ENCODE assay signal across 8 cellular contexts in genomic region chr2:144374163-144374661, GRCh38.
A peak's percentile ranks its signal among the peaks of the same experiment; 100 is the strongest.
DNase-seq lines count a peak whose midpoint lies in the region; ATAC-seq and TF ChIP-seq lines count a peak whose summit lies in the region.

No MANE protein-coding gene starts in this region.

- ATAC-seq in GM18511 (IDR thresholded peaks at IDR 0.05; ENCODE audit: unreplicated experiment): peak; percentile 74
- ATAC-seq in GM21786 (IDR thresholded peaks at IDR 0.05; ENCODE audit: unreplicated experiment): peak; percentile 69

- H3K27me3 ChIP-seq in left ventricle myocardium inferior (ENCODE audit: low read depth): no peaks in the 10 kb centered on the region

- intact Hi-C loops in left ventricle myocardium inferior (cut with micrococcal nuclease): no loop called here

- peaks cover 28% of the 10 kb centered on the region for H3K4me1 ChIP-seq in left ventricle myocardium inferior

- no peak for TF ChIP-seq CTCF in fibroblast of mammary gland (conservative IDR thresholded peaks at IDR 0.05; ENCODE audit: control insufficient read depth, insufficient read depth, low read depth, low read length)
- TF ChIP-seq CTCF in left ventricle myocardium inferior (IDR thresholded peaks at IDR 0.05; ENCODE audit: borderline replicate concordance): no peak

- H3K36me3 ChIP-seq in left ventricle myocardium inferior: no peaks in the 10 kb centered on the region

- H3K9me3 ChIP-seq in left ventricle myocardium inferior (replicated peaks): no peaks in the 10 kb centered on the region

- no peak overlapping the region for H3K27ac ChIP-seq in left ventricle myocardium inferior (replicated peaks)

- DNase-seq in Kasumi-1 (lab: John Stamatoyannopoulos, UW) (peak; percentile 77 to 81), fibroblast of mammary gland (ENCODE audit: low read depth) (peak; percentile 53), left ventricle myocardium inferior (no peak), cerebellar cortex (ENCODE audit: low spot score) (no peak), NCI-H524 (lab: John Stamatoyannopoulos, UW) (no peak)
- no peak for DNase-seq in effector CD4-positive, alpha-beta T cell

- H3K4me3 ChIP-seq in fibroblast of mammary gland (ENCODE audit: control insufficient read depth, low read depth, low read length) (no peak overlapping the region), left ventricle myocardium inferior (no peak overlapping the region)

Comparison
In these comparisons a context has a peak if more than half of its experiments do, and no peak if none do; other contexts are left out.
1. DNase-seq: peak in Kasumi-1 (2 of 2) and fibroblast of mammary gland (single experiment); none in left ventricle myocardium inferior (single experiment), cerebellar cortex (single experiment), effector CD4-positive, alpha-beta T cell (single experiment) and NCI-H524 (0 of 2).